Comparison of ENCODE assay signal across 8 cellular contexts in genomic region chr1:193104496-193104905, GRCh38. TPM values are rescaled to one million over a fixed set of nuclear protein-coding genes. Genes with fewer than 3 reads are reported as not detected.
A peak's percentile ranks its signal among the peaks of the same experiment; 100 is the strongest.
DNase-seq lines count a peak whose midpoint lies in the region; TF ChIP-seq lines count a peak whose summit lies in the region.

No MANE protein-coding gene starts in this region.

- H3K4me1 ChIP-seq in Loucy (ENCODE audit: insufficient read depth, low read length, poor library complexity, severe bottlenecking) (peaks cover 20% of the 10 kb centered on the region), thymus (ENCODE audit: control insufficient read depth, insufficient read depth, low read length) (peaks cover 6% of the 10 kb centered on the region)

- H4K20me1 ChIP-seq in Loucy (ENCODE audit: insufficient read depth, low read length, poor library complexity, severe bottlenecking), result peaks cover 7% of the 10 kb centered on the region

- H3K36me3 ChIP-seq in Loucy (ENCODE audit: insufficient read depth, low read length) (peaks cover 11% of the 10 kb centered on the region; the same call in 1 of the 2 replicates), thymus (ENCODE audit: control insufficient read depth, insufficient read depth) (peaks cover 3% of the 10 kb centered on the region)

- H3K4me3 Mint-ChIP-seq in activated CD4-positive, alpha-beta memory T cell treated with anti-CD3 and anti-CD28 coated beads for 36 hours, result peak overlapping the region; percentile 89

- H3K27me3 ChIP-seq in Loucy (ENCODE audit: insufficient read depth, low read length, poor library complexity, severe bottlenecking) (no peaks in the 10 kb centered on the region), thymus (ENCODE audit: control insufficient read depth, insufficient read depth) (no peaks in the 10 kb centered on the region)

- peak overlapping the region; percentile 62 for H3K27ac Mint-ChIP-seq in activated CD4-positive, alpha-beta memory T cell treated with anti-CD3 and anti-CD28 coated beads for 36 hours

- under 1% methylated on average over 24 of the region's 24 CpGs for WGBS in thymus

- peaks cover 32% of the 10 kb centered on the region for H3K79me2 ChIP-seq in Loucy (ENCODE audit: insufficient read depth, low read length)

- no peaks in the 10 kb centered on the region for H3K9me3 Mint-ChIP-seq in activated CD4-positive, alpha-beta memory T cell treated with anti-CD3 and anti-CD28 coated beads for 36 hours

- peak overlapping the region; percentile 88 for H3K4me3 ChIP-seq in Loucy (ENCODE audit: low read length, poor library complexity, severe bottlenecking)
- H3K4me3 ChIP-seq in thymus (ENCODE audit: low read length), result peak overlapping the region; percentile 78

- peak overlapping the region; percentile 93 for H3K4me2 ChIP-seq in Loucy (ENCODE audit: low read depth, low read length, poor library complexity, severe bottlenecking)

- TF ChIP-seq CTCF in Loucy (conservative IDR thresholded peaks at IDR 0.05; ENCODE audit: low read length), result no peak

- no peaks in the 10 kb centered on the region for H3K9me3 ChIP-seq in Loucy (ENCODE audit: insufficient read depth, low read depth, low read length)
- H3K9me3 ChIP-seq in thymus (ENCODE audit: control insufficient read depth), result no peaks in the 10 kb centered on the region

- peak; percentile 73 for DNase-seq in activated effector memory CD4-positive, alpha-beta T cell treated with anti-CD3 and anti-CD28 coated beads, Interleukin-2, amount 50 U/mL, for 16 hours
- DNase-seq in activated effector memory CD4-positive, alpha-beta T cell treated with Interleukin-2 at 50 U/mL for 16 hours, result no peak
- DNase-seq in HCEC 1CT (peak; percentile 69), epithelial cell of prostate (ENCODE audit: low read depth, low spot score) (no peak), midbrain (lab: John Stamatoyannopoulos, UW) (peak; percentile 66)
- DNase-seq in activated CD4-positive, alpha-beta memory T cell treated with anti-CD3 and anti-CD28 coated beads for 36 hours, result peak; percentile 44

- peak overlapping the region; percentile 92 for H2AFZ ChIP-seq in Loucy (ENCODE audit: low read length)

- peak overlapping the region; percentile 88 for H3K27ac ChIP-seq in epithelial cell of prostate
- no peak overlapping the region for H3K27ac ChIP-seq in thymus (ENCODE audit: low read depth)

- POLR2A ChIA-PET in activated CD4-positive, alpha-beta memory T cell treated with anti-CD3 and anti-CD28 coated beads for 36 hours (lab: Charles Lee), result interaction anchor here (0.7 to 2.6 kb wide), 6 partner anchors 9 to 121 kb away, joined by 3 to 12 read pairs (median 4); partner anchors contain the start of genes CDC73, RO60 and UCHL5

- intact Hi-C loops in activated CD4-positive, alpha-beta memory T cell treated with anti-CD3 and anti-CD28 coated beads for 36 hours (cut with micrococcal nuclease), result no loop called here

- peak overlapping the region; percentile 67 for H3K9ac ChIP-seq in Loucy (ENCODE audit: low read depth, low read length, poor library complexity, severe bottlenecking)

- no peaks in the 10 kb centered on the region for H3F3A ChIP-seq in Loucy (ENCODE audit: low read depth)

- no peaks in the 10 kb centered on the region for H3K27me3 Mint-ChIP-seq in activated CD4-positive, alpha-beta memory T cell treated with anti-CD3 and anti-CD28 coated beads for 36 hours

- H3K4me1 Mint-ChIP-seq in activated CD4-positive, alpha-beta memory T cell treated with anti-CD3 and anti-CD28 coated beads for 36 hours (ENCODE audit: low read depth), result peaks cover 17% of the 10 kb centered on the region

- no peaks in the 10 kb centered on the region for H3K9me2 ChIP-seq in Loucy (replicated peaks; ENCODE audit: low read depth, low read length)

- CTCF ChIA-PET in activated CD4-positive, alpha-beta memory T cell treated with anti-CD3 and anti-CD28 coated beads for 36 hours (lab: Charles Lee), result interaction anchor here (0.6 to 1.8 kb wide), 5 partner anchors 9 to 45 kb away, joined by 3 to 7 read pairs (median 5); partner anchors contain the start of genes CDC73, RO60 and UCHL5

- H3K36me3 Mint-ChIP-seq in activated CD4-positive, alpha-beta memory T cell treated with anti-CD3 and anti-CD28 coated beads for 36 hours, result peaks cover 2% of the 10 kb centered on the region

RNA-seq across cellular contexts. Expression of gene GLRX2, which starts 0.7 kb away (rescaled TPM):
- total RNA-seq in activated CD4-positive, alpha-beta memory T cell treated with anti-CD3 and anti-CD28 coated beads for 36 hours, result 10 to 100 TPM; 25.4 to 25.8 TPM
- 11.2 TPM for polyA plus RNA-seq in thymus

RNA-seq across cellular contexts. Expression of gene CDC73, which starts 17.3 kb away (rescaled TPM):
- 10 to 100 TPM; 47.9 to 49.3 TPM for total RNA-seq in activated CD4-positive, alpha-beta memory T cell treated with anti-CD3 and anti-CD28 coated beads for 36 hours
- polyA plus RNA-seq in thymus, result 14.4 TPM

RNA-seq across cellular contexts. Expression of gene RO60, which starts 45.1 kb away (rescaled TPM):
- 10 to 100 TPM; 56.5 to 65.8 TPM for total RNA-seq in activated CD4-positive, alpha-beta memory T cell treated with anti-CD3 and anti-CD28 coated beads for 36 hours
- polyA plus RNA-seq in thymus, result 9.1 TPM

RNA-seq across cellular contexts. Expression of gene UCHL5, which starts 45.3 kb away (rescaled TPM):
- total RNA-seq in activated CD4-positive, alpha-beta memory T cell treated with anti-CD3 and anti-CD28 coated beads for 36 hours, result 10 to 100 TPM; 72.1 to 77.5 TPM
- polyA plus RNA-seq in thymus, result 17.4 TPM

Comparison
In these comparisons a context has a peak if more than half of its experiments do, and no peak if none do; other contexts are left out.
1. DNase-seq: peak in activated effector memory CD4-positive, alpha-beta T cell treated with anti-CD3 and anti-CD28 coated beads, Interleukin-2, amount 50 U/mL, for 16 hours (single experiment), HCEC 1CT (single experiment), activated CD4-positive, alpha-beta memory T cell treated with anti-CD3 and anti-CD28 coated beads for 36 hours (single experiment) and midbrain (single experiment); none in activated effector memory CD4-positive, alpha-beta T cell treated with Interleukin-2 at 50 U/mL for 16 hours (single experiment) and epithelial cell of prostate (single experiment).